11 cellular contexts compared by ENCODE assay signal in genomic region chr3:71684752-71685151, GRCh38. TPM values are rescaled to one million over a fixed set of nuclear protein-coding genes. Genes with fewer than 3 reads are reported as not detected.
DNase-seq lines count a peak whose midpoint lies in the region; ATAC-seq and TF ChIP-seq lines count a peak whose summit lies in the region.
"Had no signal": no experiment of that assay in that cellular context is flagged by ENCODE, and none has a peak within 500 bp of the region (broad histone marks: within the 10 kb centered on the region; RNA-seq: fewer than 3 reads in every experiment).

No MANE protein-coding gene starts in this region.

- DNase-seq in A673 (ENCODE audit: low spot score) (peak; percentile 67), HPDE6-E6E7 (ENCODE audit: extremely low spot score) (peak; percentile 31), brain microvascular endothelial cell (peak; percentile 67), lower lobe of right lung (no peak), osteocyte (ENCODE audit: extremely low spot score, unreplicated experiment) (no peak)
- DNase-seq in natural killer cell treated with Interleukin-12 subunit alpha and Interleukin-12 subunit beta and Interleukin-15 and Interleukin-18, amount 100 ng/mL, for 72 hours (ENCODE audit: low spot score), result no peak
- DNase-seq in activated CD8-positive, alpha-beta memory T cell treated with anti-CD3 and anti-CD28 coated beads, Interleukin-2, amount 10 ng/mL, durations not matched to agents 7 days and 5 days, result no peak
- DNase-seq: CD8-positive, alpha-beta memory T cell; central memory CD4-positive, alpha-beta T cell had no signal

- H3K27me3 ChIP-seq in A673 (replicated peaks; ENCODE audit: insufficient read depth, low read depth, low read length, poor library complexity) (no peaks in the 10 kb centered on the region), brain microvascular endothelial cell (replicated peaks) (no peaks in the 10 kb centered on the region), lower lobe of right lung (ENCODE audit: low read depth) (no peaks in the 10 kb centered on the region)

- in situ Hi-C loops in brain microvascular endothelial cell (cut with HindIII; ENCODE audit: low pct_ligation_motif_present, low sequenced_read_pairs), result no loop called here

- H3K36me3 Mint-ChIP-seq in natural killer cell treated with Interleukin-12 subunit alpha and Interleukin-12 subunit beta and Interleukin-15 and Interleukin-18, amount 100 ng/mL, for 72 hours, result peaks cover 8% of the 10 kb centered on the region
- peaks cover 48% of the 10 kb centered on the region for H3K36me3 Mint-ChIP-seq in activated CD8-positive, alpha-beta memory T cell treated with anti-CD3 and anti-CD28 coated beads, Interleukin-2, amount 10 ng/mL, durations not matched to agents 7 days and 5 days
- H3K36me3 Mint-ChIP-seq in osteocyte (ENCODE audit: unreplicated experiment), result peaks cover 4% of the 10 kb centered on the region

- H3K27ac Mint-ChIP-seq in natural killer cell treated with Interleukin-12 subunit alpha and Interleukin-12 subunit beta and Interleukin-15 and Interleukin-18, amount 100 ng/mL, for 72 hours, result no peak overlapping the region
- no peak overlapping the region for H3K27ac Mint-ChIP-seq in activated CD8-positive, alpha-beta memory T cell treated with anti-CD3 and anti-CD28 coated beads, Interleukin-2, amount 10 ng/mL, durations not matched to agents 7 days and 5 days
- no peak overlapping the region for H3K27ac Mint-ChIP-seq in osteocyte (ENCODE audit: unreplicated experiment)
- H3K27ac Mint-ChIP-seq: T-helper 1 cell treated with Interleukin-12 subunit alpha and Interleukin-12 subunit beta and Interleukin-4 antibody, amounts not matched to agents 30 μg/mL and 1 μg/mL, for 36 hours had no signal

- no peaks in the 10 kb centered on the region for H3K27me3 Mint-ChIP-seq in natural killer cell treated with Interleukin-12 subunit alpha and Interleukin-12 subunit beta and Interleukin-15 and Interleukin-18, amount 100 ng/mL, for 72 hours
- H3K27me3 Mint-ChIP-seq in activated CD8-positive, alpha-beta memory T cell treated with anti-CD3 and anti-CD28 coated beads, Interleukin-2, amount 10 ng/mL, durations not matched to agents 7 days and 5 days, result no peaks in the 10 kb centered on the region
- no peaks in the 10 kb centered on the region for H3K27me3 Mint-ChIP-seq in osteocyte (ENCODE audit: unreplicated experiment)
- H3K27me3 Mint-ChIP-seq: CD8-positive, alpha-beta memory T cell had no signal

- no peaks in the 10 kb centered on the region for H3K9me3 Mint-ChIP-seq in natural killer cell treated with Interleukin-12 subunit alpha and Interleukin-12 subunit beta and Interleukin-15 and Interleukin-18, amount 100 ng/mL, for 72 hours
- H3K9me3 Mint-ChIP-seq in activated CD8-positive, alpha-beta memory T cell treated with anti-CD3 and anti-CD28 coated beads, Interleukin-2, amount 10 ng/mL, durations not matched to agents 7 days and 5 days (ENCODE audit: low read depth), result no peaks in the 10 kb centered on the region
- H3K9me3 Mint-ChIP-seq in osteocyte (ENCODE audit: unreplicated experiment), result no peaks in the 10 kb centered on the region
- H3K9me3 Mint-ChIP-seq: CD8-positive, alpha-beta memory T cell; T-helper 1 cell treated with Interleukin-12 subunit alpha and Interleukin-12 subunit beta and Interleukin-4 antibody, amounts not matched to agents 30 μg/mL and 1 μg/mL, for 36 hours had no signal

- H3K4me1 ChIP-seq in A673 (ENCODE audit: insufficient read depth, low read length, poor library complexity, severe bottlenecking) (peaks cover 3% of the 10 kb centered on the region), lower lobe of right lung (peaks cover 54% of the 10 kb centered on the region)

- H3K27ac ChIP-seq in A673 (ENCODE audit: low read depth, low read length, poor library complexity, severe bottlenecking) (no peak overlapping the region), brain microvascular endothelial cell (no peak overlapping the region), lower lobe of right lung (no peak overlapping the region)

- no peak for TF ChIP-seq CTCF in A673 (conservative IDR thresholded peaks at IDR 0.05; ENCODE audit: low read depth, low read length)
- no peak for TF ChIP-seq CTCF in brain microvascular endothelial cell (IDR thresholded peaks at IDR 0.05; ENCODE audit: low read depth, low read length, missing control alignments)
- TF ChIP-seq CTCF in lower lobe of right lung (IDR thresholded peaks at IDR 0.05), result no peak
- TF ChIP-seq CTCF in osteocyte (IDR thresholded peaks at IDR 0.05), result no peak

- intact Hi-C loops in A673 (cut with micrococcal nuclease; ENCODE audit: unreplicated experiment) (no loop called here), lower lobe of right lung (cut with DNase I) (no loop called here)

- no peak overlapping the region for H3K4me3 Mint-ChIP-seq in natural killer cell treated with Interleukin-12 subunit alpha and Interleukin-12 subunit beta and Interleukin-15 and Interleukin-18, amount 100 ng/mL, for 72 hours
- no peak overlapping the region for H3K4me3 Mint-ChIP-seq in activated CD8-positive, alpha-beta memory T cell treated with anti-CD3 and anti-CD28 coated beads, Interleukin-2, amount 10 ng/mL, durations not matched to agents 7 days and 5 days
- no peak overlapping the region for H3K4me3 Mint-ChIP-seq in osteocyte (ENCODE audit: unreplicated experiment)
- H3K4me3 Mint-ChIP-seq: CD8-positive, alpha-beta memory T cell; T-helper 1 cell treated with Interleukin-12 subunit alpha and Interleukin-12 subunit beta and Interleukin-4 antibody, amounts not matched to agents 30 μg/mL and 1 μg/mL, for 36 hours had no signal

- H3K36me3 ChIP-seq in A673 (ENCODE audit: insufficient read depth, low read length, poor library complexity, severe bottlenecking), result no peaks in the 10 kb centered on the region
- H3K36me3 ChIP-seq in brain microvascular endothelial cell (replicated peaks), result no peaks in the 10 kb centered on the region
- peaks cover 10% of the 10 kb centered on the region for H3K36me3 ChIP-seq in lower lobe of right lung

- POLR2A ChIA-PET in A673 (lab: Charles Lee; ENCODE audit: low non-redundant PET), result no interaction called here

- H3K4me1 Mint-ChIP-seq in natural killer cell treated with Interleukin-12 subunit alpha and Interleukin-12 subunit beta and Interleukin-15 and Interleukin-18, amount 100 ng/mL, for 72 hours (ENCODE audit: low read depth in 2 of 2), result peaks cover 10 to 20% of the 10 kb centered on the region in 2 donors
- peaks cover 31% of the 10 kb centered on the region for H3K4me1 Mint-ChIP-seq in activated CD8-positive, alpha-beta memory T cell treated with anti-CD3 and anti-CD28 coated beads, Interleukin-2, amount 10 ng/mL, durations not matched to agents 7 days and 5 days
- H3K4me1 Mint-ChIP-seq in osteocyte (ENCODE audit: unreplicated experiment), result peaks cover 28% of the 10 kb centered on the region

- no TSS peak for BruUV-seq in A673 (replicated peaks; lab: Mats Ljungman, UMichigan)

- no peaks in the 10 kb centered on the region for H3K9me3 ChIP-seq in A673 (ENCODE audit: low read depth, low read length, poor library complexity, severe bottlenecking)
- no peaks in the 10 kb centered on the region for H3K9me3 ChIP-seq in lower lobe of right lung

- peak; percentile 25 to 55 for ATAC-seq in lower lobe of right lung
- no peak for ATAC-seq in HG03097 (IDR thresholded peaks at IDR 0.05; ENCODE audit: low FRiP score, unreplicated experiment)
- no peak for ATAC-seq in natural killer cell treated with Interleukin-12 subunit alpha and Interleukin-12 subunit beta and Interleukin-15 and Interleukin-18, amount 100 ng/mL, for 72 hours
- ATAC-seq in activated CD8-positive, alpha-beta memory T cell treated with anti-CD3 and anti-CD28 coated beads, Interleukin-2, amount 10 ng/mL, durations not matched to agents 7 days and 5 days, result no peak

- CTCF ChIA-PET in A673 (lab: Charles Lee), result no interaction called here
- CTCF ChIA-PET in activated CD8-positive, alpha-beta memory T cell treated with anti-CD3 and anti-CD28 coated beads, Interleukin-2, amount 10 ng/mL, durations not matched to agents 7 days and 5 days (lab: Charles Lee), result no interaction called here

- H3K4me3 ChIP-seq in A673 (ENCODE audit: low read depth, low read length, poor library complexity, severe bottlenecking), result no peak overlapping the region
- no peak overlapping the region for H3K4me3 ChIP-seq in brain microvascular endothelial cell (ENCODE audit: low read depth, low read length)
- no peak overlapping the region for H3K4me3 ChIP-seq in lower lobe of right lung

RNA-seq across cellular contexts. Expression of gene EIF4E3, which starts 40.5 kb away (rescaled TPM):
- total RNA-seq in A673 (2021) (3.1 and 4.6 TPM in 2 replicates), lower lobe of right lung (29.0 TPM), osteocyte (7.7 TPM in 2 replicates)
- 10 to 100 TPM; 20.4 to 24.0 TPM for total RNA-seq in natural killer cell treated with Interleukin-12 subunit alpha and Interleukin-12 subunit beta and Interleukin-15 and Interleukin-18, amount 100 ng/mL, for 72 hours
- 10 to 100 TPM; 56.5 to 61.9 TPM for total RNA-seq in activated CD8-positive, alpha-beta memory T cell treated with anti-CD3 and anti-CD28 coated beads, Interleukin-2, amount 10 ng/mL, durations not matched to agents 7 days and 5 days

Comparison
In these comparisons a context has a peak if more than half of its experiments do, and no peak if none do; other contexts are left out.
1. DNase-seq: peak in A673 (single experiment), HPDE6-E6E7 (single experiment) and brain microvascular endothelial cell (single experiment); none in lower lobe of right lung (single experiment), natural killer cell treated with Interleukin-12 subunit alpha and Interleukin-12 subunit beta and Interleukin-15 and Interleukin-18, amount 100 ng/mL, for 72 hours (single experiment), activated CD8-positive, alpha-beta memory T cell treated with anti-CD3 and anti-CD28 coated beads, Interleukin-2, amount 10 ng/mL, durations not matched to agents 7 days and 5 days (single experiment) and osteocyte (single experiment).
2. ATAC-seq: peak in lower lobe of right lung (2 of 2); none in HG03097 (single experiment), natural killer cell treated with Interleukin-12 subunit alpha and Interleukin-12 subunit beta and Interleukin-15 and Interleukin-18, amount 100 ng/mL, for 72 hours (0 of 2) and activated CD8-positive, alpha-beta memory T cell treated with anti-CD3 and anti-CD28 coated beads, Interleukin-2, amount 10 ng/mL, durations not matched to agents 7 days and 5 days (single experiment).